Comparison of ENCODE assay signal across 11 cellular contexts in genomic region chr13:52726258-52726657, GRCh38. TPM values are rescaled to one million over a fixed set of nuclear protein-coding genes. Genes with fewer than 3 reads are reported as not detected.
"Had no signal": no experiment of that assay in that cellular context is flagged by ENCODE, and none has a peak within 500 bp of the region (broad histone marks: within the 10 kb centered on the region; RNA-seq: fewer than 3 reads in every experiment).

No MANE protein-coding gene starts in this region.

- H2AFZ ChIP-seq: GM23248, GM23338 had no signal

- H3K27ac Mint-ChIP-seq: GM23338, HFFc6 had no signal

- ATAC-seq: GM23338, HCT116 had no signal

- FAIRE-seq: H1, H54 had no signal

- H3K9me3 Mint-ChIP-seq: HFFc6 had no signal

- H3K9ac ChIP-seq: GM23248 had no signal

- H3K4me3 Mint-ChIP-seq: GM23338, HFFc6 had no signal

- H3K36me3 ChIP-seq: HAP-1 had no signal

- H3K4me2 ChIP-seq: GM23338 had no signal

- DNase-seq: GM23248, GOT3, H7, HCEC 1CT, HFFc6 had no signal

- H3K4me3 ChIP-seq: GM23248, GM23338, HAP-1 had no signal

- H3K27ac ChIP-seq: GM23248 had no signal

RNA-seq across cellular contexts. Expression of gene CNMD, which starts 13.4 kb away (rescaled TPM):
- total RNA-seq: GM23248, H4, HFFc6 had no signal
- polyA plus RNA-seq: GM23248 had no signal
